ENCODE assay signal across 25 cellular contexts in the genomic region with DNA sequence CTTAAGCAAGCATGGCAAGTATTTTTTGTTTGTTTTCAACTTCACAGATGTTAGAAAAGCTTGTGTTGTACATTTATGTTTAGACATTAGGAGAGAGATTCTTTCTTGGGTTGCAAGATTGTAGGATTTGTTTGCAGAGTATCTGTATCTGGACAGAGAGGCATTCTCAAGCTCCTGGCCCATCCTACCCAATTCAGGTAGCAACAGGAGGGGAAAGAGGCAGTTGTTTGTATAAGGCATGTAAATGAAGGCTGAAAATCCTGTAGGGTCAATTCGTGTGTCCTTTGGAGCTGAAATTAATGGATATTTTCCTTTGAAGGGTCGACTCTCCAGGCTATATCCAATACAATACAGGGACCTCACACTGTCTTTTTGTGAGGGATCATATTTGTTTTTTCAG.
"Had no signal": no experiment of that assay in that cellular context is flagged by ENCODE, and none has a peak within 500 bp of the region (broad histone marks: within the 10 kb centered on the region; RNA-seq: fewer than 3 reads in every experiment).

No MANE protein-coding gene starts in this region.

- H3K27ac ChIP-seq: left lung, ovary, skin epidermis, suprapubic skin, thoracic aorta, tibial artery, uterus had no signal

- H3K27me3 ChIP-seq: left lung, ovary, suprapubic skin, tibial artery, uterus had no signal

- H3K9me3 ChIP-seq: left lung, ovary, suprapubic skin, thoracic aorta, tibial artery, uterus had no signal

- DNase-seq: hypothalamus; immature natural killer cell; kidney; left colon; left lung; naive B cell; natural killer cell; nephron progenitor cell; ovary; right cardiac atrium; stimulated activated CD4-positive, alpha-beta T cell treated with anti-CD3 and anti-CD28 coated beads, Interleukin-12 subunit alpha, Interleukin-12 subunit beta, amount 100 ng/mL, for 4 hours; stimulated activated CD4-positive, alpha-beta T cell treated with anti-CD3 and anti-CD28 coated beads, Interleukin-15, amount 100 ng/mL, for 24 hours; stimulated activated CD4-positive, alpha-beta T cell treated with anti-CD3 and anti-CD28 coated beads, Interleukin-2, amount 100 ng/mL, for 24 hours; stimulated activated CD4-positive, alpha-beta T cell treated with anti-CD3 and anti-CD28 coated beads, Interleukin-4, amount 100 ng/mL, for 1 hour; stimulated activated naive CD4-positive, alpha-beta T cell; tibial artery; trophoblast cell; uterus had no signal

- H3K4me3 ChIP-seq: left lung, lung, ovary, skin epidermis, suprapubic skin, thoracic aorta, tibial artery, uterus had no signal

- ATAC-seq: left colon; left lung; natural killer cell; right cardiac atrium; sciatic nerve; stimulated activated effector memory CD8-positive, alpha-beta T cell treated with anti-CD3 and anti-CD28 coated beads, Interleukin-12 subunit alpha, Interleukin-12 subunit beta, amount 100 ng/mL, for 72 hours had no signal

- H3K36me3 ChIP-seq: left lung, ovary, suprapubic skin, thoracic aorta, tibial artery, uterus had no signal

- H3K4me1 ChIP-seq: left lung, suprapubic skin, tibial artery, uterus had no signal

- FAIRE-seq: islet of Langerhans, kidney had no signal
